Comparison of ENCODE assay signal across 1 cellular context in the genomic region with DNA sequence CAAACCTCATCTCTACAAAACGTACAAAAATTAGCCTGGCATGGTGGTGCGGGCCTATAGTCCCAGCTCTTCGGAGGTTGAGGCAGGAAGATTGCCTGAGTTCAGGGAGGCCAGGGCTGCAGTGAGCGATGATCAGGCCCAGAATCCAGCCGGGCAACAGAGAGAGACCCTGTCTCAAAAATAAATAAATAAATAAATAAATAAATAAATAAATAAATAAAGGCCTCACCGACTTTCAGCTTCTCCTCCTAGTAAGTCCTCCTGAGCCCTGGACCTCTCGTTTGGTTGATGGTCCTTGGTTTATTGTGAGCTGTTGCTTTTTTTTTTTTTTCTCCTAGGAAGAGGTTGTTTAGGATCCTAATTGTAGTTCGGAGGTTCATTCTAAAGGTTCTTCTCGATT.
TF ChIP-seq lines count a peak whose summit lies in the region.

No MANE protein-coding gene starts in this region.

TF ChIP-seq in WTC11, 78 proteins besides CTCF, POLR2A, EP300 and RAD21 (continued from another document):
- TF ChIP-seq, protein P1, sequence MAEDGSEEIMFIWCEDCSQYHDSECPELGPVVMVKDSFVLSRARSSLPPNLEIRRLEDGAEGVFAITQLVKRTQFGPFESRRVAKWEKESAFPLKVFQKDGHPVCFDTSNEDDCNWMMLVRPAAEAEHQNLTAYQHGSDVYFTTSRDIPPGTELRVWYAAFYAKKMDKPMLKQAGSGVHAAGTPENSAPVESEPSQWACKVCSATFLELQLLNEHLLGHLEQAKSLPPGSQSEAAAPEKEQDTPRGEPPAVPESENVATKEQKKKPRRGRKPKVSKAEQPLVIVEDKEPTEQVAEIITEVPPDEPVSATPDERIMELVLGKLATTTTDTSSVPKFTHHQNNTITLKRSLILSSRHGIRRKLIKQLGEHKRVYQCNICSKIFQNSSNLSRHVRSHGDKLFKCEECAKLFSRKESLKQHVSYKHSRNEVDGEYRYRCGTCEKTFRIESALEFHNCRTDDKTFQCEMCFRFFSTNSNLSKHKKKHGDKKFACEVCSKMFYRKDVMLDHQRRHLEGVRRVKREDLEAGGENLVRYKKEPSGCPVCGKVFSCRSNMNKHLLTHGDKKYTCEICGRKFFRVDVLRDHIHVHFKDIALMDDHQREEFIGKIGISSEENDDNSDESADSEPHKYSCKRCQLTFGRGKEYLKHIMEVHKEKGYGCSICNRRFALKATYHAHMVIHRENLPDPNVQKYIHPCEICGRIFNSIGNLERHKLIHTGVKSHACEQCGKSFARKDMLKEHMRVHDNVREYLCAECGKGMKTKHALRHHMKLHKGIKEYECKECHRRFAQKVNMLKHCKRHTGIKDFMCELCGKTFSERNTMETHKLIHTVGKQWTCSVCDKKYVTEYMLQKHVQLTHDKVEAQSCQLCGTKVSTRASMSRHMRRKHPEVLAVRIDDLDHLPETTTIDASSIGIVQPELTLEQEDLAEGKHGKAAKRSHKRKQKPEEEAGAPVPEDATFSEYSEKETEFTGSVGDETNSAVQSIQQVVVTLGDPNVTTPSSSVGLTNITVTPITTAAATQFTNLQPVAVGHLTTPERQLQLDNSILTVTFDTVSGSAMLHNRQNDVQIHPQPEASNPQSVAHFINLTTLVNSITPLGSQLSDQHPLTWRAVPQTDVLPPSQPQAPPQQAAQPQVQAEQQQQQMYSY (CRISPR knock-in tag; IDR thresholded peaks at IDR 0.05) = no peak
- no peak for TF ChIP-seq ZNF416 (CRISPR knock-in tag; IDR thresholded peaks at IDR 0.05)
- no peak for TF ChIP-seq FOXP1 (CRISPR knock-in tag; IDR thresholded peaks at IDR 0.05; ENCODE audit: borderline replicate concordance)
